10 cellular contexts compared by ENCODE assay signal in the genomic region with DNA sequence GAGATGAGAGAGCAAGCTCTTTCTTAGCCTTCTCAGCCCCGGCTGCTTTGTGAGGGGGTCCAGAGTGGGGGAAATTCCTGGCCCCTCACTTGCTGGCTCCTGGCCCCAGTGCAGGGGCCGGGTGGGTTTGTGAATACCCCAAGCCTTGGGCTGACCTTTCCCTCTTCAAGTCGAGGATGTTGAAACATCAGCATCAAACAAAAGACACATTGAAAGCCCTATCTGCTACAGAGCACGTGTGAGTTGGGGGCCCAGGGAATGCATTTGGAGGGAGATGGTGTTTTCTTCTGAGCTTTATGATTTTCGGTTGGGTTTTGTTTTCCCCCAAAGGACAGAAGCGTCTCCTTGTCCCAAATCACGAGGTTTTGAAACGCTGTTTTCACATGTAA. TPM values are rescaled to one million over a fixed set of nuclear protein-coding genes. Genes with fewer than 3 reads are reported as not detected.
DNase-seq lines count a peak whose midpoint lies in the region; ATAC-seq, FAIRE-seq and TF ChIP-seq lines count a peak whose summit lies in the region.
"Had no signal": no experiment of that assay in that cellular context is flagged by ENCODE, and none has a peak within 500 bp of the region (broad histone marks: within the 10 kb centered on the region; RNA-seq: fewer than 3 reads in every experiment).

No MANE protein-coding gene starts in this region.

- peak; percentile 14 for TF ChIP-seq RAD21 in neural cell (conservative IDR thresholded peaks at IDR 0.05)

- H3K4me1 ChIP-seq in endodermal cell (ENCODE audit: control insufficient read depth, insufficient read depth, low read length), result peaks cover 26% of the 10 kb centered on the region

- TF ChIP-seq CTCF in AG10803 (conservative IDR thresholded peaks at IDR 0.05; ENCODE audit: low read length) (no peak), endodermal cell (conservative IDR thresholded peaks at IDR 0.05) (no peak), neural cell (IDR thresholded peaks at IDR 0.05; ENCODE audit: poor library complexity, severe bottlenecking) (no peak)

- H3K4me1 Mint-ChIP-seq in endodermal cell, result peaks cover 55% of the 10 kb centered on the region

- H3K27me3 ChIP-seq in endodermal cell (ENCODE audit: control insufficient read depth, insufficient read depth, low read length, poor library complexity, severe bottlenecking) (no peaks in the 10 kb centered on the region), neural cell (ENCODE audit: insufficient read depth, low read depth, low read length) (no peaks in the 10 kb centered on the region)

- H3F3A ChIP-seq in neural cell (ENCODE audit: insufficient read depth, low read length, poor library complexity, severe bottlenecking), result no peaks in the 10 kb centered on the region

- H3K79me2 ChIP-seq in neural cell (replicated peaks; ENCODE audit: insufficient read depth, low read length), result peaks cover 68% of the 10 kb centered on the region

- 9 to 17% methylated on average over 5 to 8 of the region's 8 CpGs for WGBS in endodermal cell (ENCODE audit: insufficient coverage in 1 of 2, insufficient read length in 1 of 2), 2 experiments

- no peaks in the 10 kb centered on the region for H3K9me3 ChIP-seq in endodermal cell (ENCODE audit: control insufficient read depth, low read length)
- no peaks in the 10 kb centered on the region for H3K9me3 ChIP-seq in neural cell (ENCODE audit: low read length)

- H3K4me3 Mint-ChIP-seq in endodermal cell, result peak overlapping the region; percentile 98

- H3K36me3 ChIP-seq in endodermal cell (ENCODE audit: control insufficient read depth, insufficient read depth, low read length) (no peaks in the 10 kb centered on the region), neural cell (ENCODE audit: insufficient read depth, low read length) (no peaks in the 10 kb centered on the region)

- H3K4me3 ChIP-seq in AG10803 (ENCODE audit: low read length) (peak overlapping the region; percentile 97), endodermal cell (ENCODE audit: low read length) (peak overlapping the region; percentile 88), neural cell (ENCODE audit: low read length) (peak overlapping the region; percentile 96)

- no peak for DNase-seq in AG10803 (ENCODE audit: low read depth)
- peak; percentile 58 for DNase-seq in OCI-M1 (lab: John Stamatoyannopoulos, UW)
- no peak for DNase-seq in endodermal cell
- no peak for DNase-seq in hippocampal formation (lab: John Stamatoyannopoulos, UW)
- DNase-seq in urothelium cell line (ENCODE audit: low spot score), result no peak
- no peak for DNase-seq in occipital lobe (lab: John Stamatoyannopoulos, UW)
- DNase-seq: activated gamma-delta T cell treated with Interleukin-2 at 50 U/mL for 16 hours, Karpas-422 had no signal

- no peak for TF ChIP-seq EP300 in neural cell (conservative IDR thresholded peaks at IDR 0.05; ENCODE audit: poor library complexity, severe bottlenecking)

- H3K27me3 Mint-ChIP-seq in endodermal cell (ENCODE audit: insufficient read depth), result peaks cover 2% of the 10 kb centered on the region

- H3K36me3 Mint-ChIP-seq in endodermal cell (ENCODE audit: low read depth), result no peaks in the 10 kb centered on the region

- peak overlapping the region; percentile 68 for H3K27ac ChIP-seq in endodermal cell (ENCODE audit: low read depth, low read length)
- H3K27ac ChIP-seq in neural cell (ENCODE audit: low read length), result peak overlapping the region; percentile 96

- no peak for ATAC-seq in HG03342 (IDR thresholded peaks at IDR 0.05; ENCODE audit: unreplicated experiment)

- H3K27ac Mint-ChIP-seq in endodermal cell, result peak overlapping the region; percentile 72

- H3K4me2 ChIP-seq in neural cell (ENCODE audit: low read length), result peak overlapping the region; percentile 96

- H3K9me3 Mint-ChIP-seq in endodermal cell, result no peaks in the 10 kb centered on the region

- no peaks in the 10 kb centered on the region for H3K9me2 ChIP-seq in neural cell (ENCODE audit: insufficient read depth, low read length)

- peak overlapping the region; percentile 66 for H3K9ac ChIP-seq in endodermal cell (ENCODE audit: extremely low read depth, low read length, poor library complexity, severe bottlenecking)
- peak overlapping the region; percentile 96 for H3K9ac ChIP-seq in neural cell (ENCODE audit: low read length)

- FAIRE-seq in urothelium cell line (lab: Jason Lieb, UNC), result no peak

- peaks cover 42% of the 10 kb centered on the region for H4K20me1 ChIP-seq in neural cell (ENCODE audit: insufficient read depth)

- H2AFZ ChIP-seq in neural cell (ENCODE audit: low read depth, low read length), result no peak overlapping the region

TF ChIP-seq in neural cell, 6 proteins besides CTCF, POLR2A, EP300 and RAD21:
- peak; percentile 66 for TF ChIP-seq MXI1 (conservative IDR thresholded peaks at IDR 0.05; ENCODE audit: poor library complexity, severe bottlenecking)
- TF ChIP-seq TAF1 (IDR thresholded peaks at IDR 0.05; ENCODE audit: low read depth), result no peak

RNA-seq across cellular contexts. Expression of a gene that starts 2.8 kb away (rescaled TPM):
- total RNA-seq in endodermal cell (10 to 100 TPM; 65.3 to 67.5 TPM), occipital lobe (29.5 TPM)
- polyA plus RNA-seq in endodermal cell (2013, experiment 1 of 2), result 77.5 TPM
- polyA plus RNA-seq in endodermal cell (2013, experiment 2 of 2), result 68.6 TPM
- polyA plus RNA-seq in neural cell, result 26.8 and 63.9 TPM in 2 replicates
- polyA minus RNA-seq in neural cell, result 62.6 and 99.6 TPM in 2 replicates
